2 cellular contexts compared by ENCODE assay signal in genomic region chr10:15370212-15370740, GRCh38.
TF ChIP-seq lines count a peak whose summit lies in the region.

No MANE protein-coding gene starts in this region.

TF ChIP-seq in HCT116, 20 proteins besides CTCF, POLR2A, EP300 and RAD21:
- TF ChIP-seq JUND (IDR thresholded peaks at IDR 0.05) (no peak), ATF3 (IDR thresholded peaks at IDR 0.05) (no peak), POLR2AphosphoS5 (IDR thresholded peaks at IDR 0.05; ENCODE audit: low read depth, low read length) (no peak)
- TF ChIP-seq, protein P1, sequence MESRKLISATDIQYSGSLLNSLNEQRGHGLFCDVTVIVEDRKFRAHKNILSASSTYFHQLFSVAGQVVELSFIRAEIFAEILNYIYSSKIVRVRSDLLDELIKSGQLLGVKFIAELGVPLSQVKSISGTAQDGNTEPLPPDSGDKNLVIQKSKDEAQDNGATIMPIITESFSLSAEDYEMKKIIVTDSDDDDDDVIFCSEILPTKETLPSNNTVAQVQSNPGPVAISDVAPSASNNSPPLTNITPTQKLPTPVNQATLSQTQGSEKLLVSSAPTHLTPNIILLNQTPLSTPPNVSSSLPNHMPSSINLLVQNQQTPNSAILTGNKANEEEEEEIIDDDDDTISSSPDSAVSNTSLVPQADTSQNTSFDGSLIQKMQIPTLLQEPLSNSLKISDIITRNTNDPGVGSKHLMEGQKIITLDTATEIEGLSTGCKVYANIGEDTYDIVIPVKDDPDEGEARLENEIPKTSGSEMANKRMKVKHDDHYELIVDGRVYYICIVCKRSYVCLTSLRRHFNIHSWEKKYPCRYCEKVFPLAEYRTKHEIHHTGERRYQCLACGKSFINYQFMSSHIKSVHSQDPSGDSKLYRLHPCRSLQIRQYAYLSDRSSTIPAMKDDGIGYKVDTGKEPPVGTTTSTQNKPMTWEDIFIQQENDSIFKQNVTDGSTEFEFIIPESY (IDR thresholded peaks at IDR 0.05; ENCODE audit: extremely low read depth, insufficient replicate concordance, low read length), result no peak

TF ChIP-seq in H1, 55 proteins besides CTCF, POLR2A, EP300 and RAD21:
- TF ChIP-seq PHF8 (conservative IDR thresholded peaks at IDR 0.05; ENCODE audit: low read depth, low read length) (peak; percentile 41; the same call in 1 of the 2 replicates), TAF1 (IDR thresholded peaks at IDR 0.05; ENCODE audit: low read depth, low read length) (no peak; the same call in 1 of the 2 replicates)
TF ChIP-seq in H1: peak in this region for 1.
